ENCODE assay signal across 15 cellular contexts in genomic region chr12:124651508-124652273, GRCh38.
A peak's percentile ranks its signal among the peaks of the same experiment; 100 is the strongest.
DNase-seq lines count a peak whose midpoint lies in the region; ATAC-seq, FAIRE-seq and TF ChIP-seq lines count a peak whose summit lies in the region.
"Had no signal": no experiment of that assay in that cellular context is flagged by ENCODE, and none has a peak within 500 bp of the region (broad histone marks: within the 10 kb centered on the region; RNA-seq: fewer than 3 reads in every experiment).

No MANE protein-coding gene starts in this region.

- H3K27ac ChIP-seq in WERI-Rb-1 (peak overlapping the region; percentile 99), kidney (ENCODE audit: low read depth in 2 of 2, low read length in 2 of 2) (no peak overlapping the region), osteoblast (ENCODE audit: low read depth, low read length) (no peak overlapping the region), tibial artery (no peak overlapping the region)

- H3K27ac Mint-ChIP-seq in activated CD4-positive, alpha-beta T cell treated with anti-CD3 and anti-CD28 coated beads for 36 hours, result no peak overlapping the region
- H3K27ac Mint-ChIP-seq: activated CD8-positive, alpha-beta T cell treated with anti-CD3 and anti-CD28 coated beads, Interleukin-2, amount 10 ng/mL, durations not matched to agents 7 days and 5 days had no signal

- no peaks in the 10 kb centered on the region for H3K79me2 ChIP-seq in osteoblast (ENCODE audit: insufficient read depth, low read length)

- H4K20me1 ChIP-seq in osteoblast (ENCODE audit: insufficient read depth, low read length), result no peaks in the 10 kb centered on the region

- peaks cover 14% of the 10 kb centered on the region for H3K9me3 Mint-ChIP-seq in activated CD4-positive, alpha-beta T cell treated with anti-CD3 and anti-CD28 coated beads for 36 hours (ENCODE audit: low read depth)

- H3K9ac ChIP-seq in kidney (ENCODE audit: low read length in 2 of 2), result no peak overlapping the region

- intact Hi-C loops in kidney (cut with DNase I), result no loop called here
- intact Hi-C loops in activated CD4-positive, alpha-beta T cell treated with anti-CD3 and anti-CD28 coated beads for 36 hours (cut with DNase I, micrococcal nuclease), result no loop called here
- intact Hi-C loops in tibial artery (cut with DNase I; ENCODE audit: low total_unique reads), result no loop called here

- POLR2A ChIA-PET in activated CD4-positive, alpha-beta T cell treated with anti-CD3 and anti-CD28 coated beads for 36 hours (lab: Charles Lee), result no interaction called here

- H3K36me3 ChIP-seq in WERI-Rb-1 (no peaks in the 10 kb centered on the region; the same call in none of the 2 replicates), kidney (ENCODE audit: control insufficient read depth in 1 of 2, insufficient read depth in 2 of 2, low read length in 2 of 2) (no peaks in the 10 kb centered on the region), osteoblast (ENCODE audit: insufficient read depth, low read length) (no peaks in the 10 kb centered on the region), tibial artery (no peaks in the 10 kb centered on the region)

- CTCF ChIA-PET in activated CD4-positive, alpha-beta T cell treated with anti-CD3 and anti-CD28 coated beads for 36 hours (lab: Charles Lee), result interaction anchor here (0.7 to 1.0 kb wide), 4 partner anchors 8 to 223 kb away, joined by 3 read pairs; no protein-coding TSS in a partner anchor

- H3K4me2 ChIP-seq in osteoblast (ENCODE audit: insufficient read depth, low read length), result no peak overlapping the region

- H3K36me3 Mint-ChIP-seq in activated CD4-positive, alpha-beta T cell treated with anti-CD3 and anti-CD28 coated beads for 36 hours (ENCODE audit: low read depth), result peaks cover 7% of the 10 kb centered on the region

- no peak overlapping the region for H2AFZ ChIP-seq in osteoblast (ENCODE audit: low read length)

- no peak for ATAC-seq in activated CD4-positive, alpha-beta T cell treated with anti-CD3 and anti-CD28 coated beads for 36 hours
- ATAC-seq: activated CD8-positive, alpha-beta T cell treated with anti-CD3 and anti-CD28 coated beads, Interleukin-2, amount 10 ng/mL, durations not matched to agents 7 days and 5 days had no signal

- H3K4me3 ChIP-seq in WERI-Rb-1 (ENCODE audit: low read depth, low read length) (no peak overlapping the region), kidney (ENCODE audit: low read length in 2 of 2) (no peak overlapping the region), osteoblast (ENCODE audit: insufficient read depth, low read length) (no peak overlapping the region), tibial artery (no peak overlapping the region)
- H3K4me3 ChIP-seq: lung had no signal

- DNase-seq in AG20443 (ENCODE audit: low spot score) (peak; percentile 45), HTR-8/SVneo (ENCODE audit: insufficient read length, low spot score) (no peak), WERI-Rb-1 (peak; percentile 87), kidney (peak; percentile 66), foreskin melanocyte (no peak), osteoblast (ENCODE audit: insufficient read length, low spot score, missing footprints) (no peak), tibial artery (no peak)
- DNase-seq in activated CD4-positive, alpha-beta T cell treated with anti-CD3 and anti-CD28 coated beads for 36 hours, result no peak
- DNase-seq: activated CD8-positive, alpha-beta T cell treated with anti-CD3 and anti-CD28 coated beads, Interleukin-2, amount 10 ng/mL, durations not matched to agents 7 days and 5 days; activated effector memory CD4-positive, alpha-beta T cell treated with Interleukin-2 at 50 U/mL for 16 hours; stimulated activated CD4-positive, alpha-beta T cell treated with anti-CD3 and anti-CD28 coated beads, Interleukin-4, amount 100 ng/mL, for 4 hours had no signal

- peaks cover 3% of the 10 kb centered on the region for H3K27me3 Mint-ChIP-seq in activated CD4-positive, alpha-beta T cell treated with anti-CD3 and anti-CD28 coated beads for 36 hours

- H3K27me3 ChIP-seq in WERI-Rb-1 (ENCODE audit: insufficient read depth, low read depth, severe bottlenecking) (no peaks in the 10 kb centered on the region), osteoblast (ENCODE audit: insufficient read depth, low read length) (no peaks in the 10 kb centered on the region), tibial artery (no peaks in the 10 kb centered on the region)

- peak; percentile 9 for FAIRE-seq in HTR-8/SVneo (lab: Jason Lieb, UNC)
- FAIRE-seq in kidney (lab: Jason Lieb, UNC), result no peak
- FAIRE-seq: D721Med, GM18507, TTC549 had no signal

- H3K4me3 Mint-ChIP-seq in activated CD4-positive, alpha-beta T cell treated with anti-CD3 and anti-CD28 coated beads for 36 hours, result no peak overlapping the region
- H3K4me3 Mint-ChIP-seq: activated CD8-positive, alpha-beta T cell treated with anti-CD3 and anti-CD28 coated beads, Interleukin-2, amount 10 ng/mL, durations not matched to agents 7 days and 5 days had no signal

- H3K4me1 ChIP-seq in kidney (ENCODE audit: control insufficient read depth in 1 of 2, insufficient read depth in 1 of 2, low read depth in 1 of 2, low read length in 2 of 2) (peaks cover 0 to 14% of the 10 kb centered on the region in 2 donors), osteoblast (ENCODE audit: insufficient read depth, low read length) (peaks cover 15% of the 10 kb centered on the region), tibial artery (peaks cover 7 to 36% (median 17%) of the 10 kb centered on the region in 4 donors)

- TF ChIP-seq CTCF in WERI-Rb-1 (IDR thresholded peaks at IDR 0.05; ENCODE audit: low read depth, low read length), result no peak
- no peak for TF ChIP-seq CTCF in kidney (IDR thresholded peaks at IDR 0.05; ENCODE audit: borderline replicate concordance, extremely low read depth, insufficient read depth)
- TF ChIP-seq CTCF in osteoblast (IDR thresholded peaks at IDR 0.05; ENCODE audit: extremely low read depth, low read depth, low read length), result no peak
- TF ChIP-seq CTCF in tibial artery (IDR thresholded peaks at IDR 0.05), result no peak

- peaks cover 5% of the 10 kb centered on the region for H3K4me1 Mint-ChIP-seq in activated CD4-positive, alpha-beta T cell treated with anti-CD3 and anti-CD28 coated beads for 36 hours

- H3K9me3 ChIP-seq in WERI-Rb-1 (ENCODE audit: severe bottlenecking) (peaks cover 21% of the 10 kb centered on the region), kidney (ENCODE audit: control insufficient read depth in 1 of 2, low read length in 2 of 2) (peaks cover 0 to 13% of the 10 kb centered on the region in 2 donors), osteoblast (ENCODE audit: low read depth, low read length) (peaks cover 3% of the 10 kb centered on the region), tibial artery (peaks cover 0 to 5% (median 0%) of the 10 kb centered on the region in 3 donors)

Comparison
In these comparisons a context has a peak if more than half of its experiments do, and no peak if none do; other contexts are left out.
1. DNase-seq: peak in AG20443 (single experiment), WERI-Rb-1 (single experiment) and kidney (single experiment); none in HTR-8/SVneo (single experiment), activated CD4-positive, alpha-beta T cell treated with anti-CD3 and anti-CD28 coated beads for 36 hours (single experiment), foreskin melanocyte (single experiment), osteoblast (single experiment) and tibial artery (0 of 2).